In genomic region chr9:5719546-5719945, GRCh38 we compare ENCODE assay signal across 23 cellular contexts.
A peak's percentile ranks its signal among the peaks of the same experiment; 100 is the strongest.
DNase-seq lines count a peak whose midpoint lies in the region; ATAC-seq and TF ChIP-seq lines count a peak whose summit lies in the region.
"Had no signal": no experiment of that assay in that cellular context is flagged by ENCODE, and none has a peak within 500 bp of the region (broad histone marks: within the 10 kb centered on the region; RNA-seq: fewer than 3 reads in every experiment).

No MANE protein-coding gene starts in this region.

- no peaks in the 10 kb centered on the region for H3K27me3 Mint-ChIP-seq in osteocyte (ENCODE audit: unreplicated experiment)
- H3K27me3 Mint-ChIP-seq: activated CD4-positive, alpha-beta T cell treated with anti-CD3 and anti-CD28 coated beads, Interleukin-2, amount 10 ng/mL, durations not matched to agents 24 days and 14 days; IgD-negative memory B cell; type B pancreatic cell had no signal

- H3K27ac ChIP-seq in SK-N-MC (peak overlapping the region; percentile 98), fibroblast of lung (ENCODE audit: insufficient read depth, low read length) (no peak overlapping the region), sigmoid colon (no peak overlapping the region)
- H3K27ac ChIP-seq: esophagus squamous epithelium, heart right ventricle, lower lobe of right lung, ovary, RWPE1 had no signal

- peaks cover 51% of the 10 kb centered on the region for H3K36me3 Mint-ChIP-seq in osteocyte (ENCODE audit: unreplicated experiment)

- H3K4me3 ChIP-seq in SK-N-MC = peak overlapping the region; percentile 71
- no peak overlapping the region for H3K4me3 ChIP-seq in fibroblast of lung (replicated peaks in 1 of 4; ENCODE audit: control extremely low read depth in 1 of 4, insufficient read depth in 1 of 4, low read depth in 3 of 4, low read length in 4 of 4)
- no peak overlapping the region for H3K4me3 ChIP-seq in sigmoid colon
- H3K4me3 ChIP-seq: esophagus squamous epithelium, heart right ventricle, lower lobe of right lung, ovary had no signal

- peak overlapping the region; percentile 88 for H3K27ac Mint-ChIP-seq in osteocyte (ENCODE audit: unreplicated experiment)
- H3K27ac Mint-ChIP-seq: activated CD4-positive, alpha-beta T cell treated with anti-CD3 and anti-CD28 coated beads, Interleukin-2, amount 10 ng/mL, durations not matched to agents 24 days and 14 days; type B pancreatic cell had no signal

- no peaks in the 10 kb centered on the region for H4K20me1 ChIP-seq in fibroblast of lung (ENCODE audit: control insufficient read depth, extremely low read depth, insufficient read depth, low read length)

- H3K36me3 ChIP-seq in SK-N-MC (ENCODE audit: insufficient read depth, low read length) (peaks cover 47% of the 10 kb centered on the region), fibroblast of lung (ENCODE audit: control insufficient read depth, insufficient read depth, low read length) (no peaks in the 10 kb centered on the region), sigmoid colon (peaks cover 0 to 45% (median 3%) of the 10 kb centered on the region in 4 donors)
- H3K36me3 ChIP-seq: ovary had no signal

- H2AFZ ChIP-seq in fibroblast of lung (ENCODE audit: low read length) = no peak overlapping the region

- intact Hi-C loops in sigmoid colon (cut with DNase I) = loop anchor here (10.0 kb wide), 1 partner anchor 85 kb away; no protein-coding TSS in a partner anchor

- TF ChIP-seq POLR2A in sigmoid colon (IDR thresholded peaks at IDR 0.05) = no peak

- peak overlapping the region; percentile 30 for H3K4me2 ChIP-seq in fibroblast of lung (ENCODE audit: extremely low read depth, insufficient read depth, low read length)

- no peak for ATAC-seq in GM18873 (IDR thresholded peaks at IDR 0.05; ENCODE audit: low FRiP score, unreplicated experiment)
- ATAC-seq: heart right ventricle, lower lobe of right lung, sciatic nerve had no signal

- H3K27me3 ChIP-seq in fibroblast of lung (ENCODE audit: control insufficient read depth, insufficient read depth, low read length) (no peaks in the 10 kb centered on the region), sigmoid colon (no peaks in the 10 kb centered on the region)
- H3K27me3 ChIP-seq: esophagus squamous epithelium, heart right ventricle, ovary had no signal

- H3K9ac ChIP-seq in SK-N-MC (ENCODE audit: insufficient read length) (peak overlapping the region; percentile 53), fibroblast of lung (ENCODE audit: insufficient read depth, low read length) (no peak overlapping the region)

- H3K79me2 ChIP-seq in fibroblast of lung (ENCODE audit: control insufficient read depth, insufficient read depth, low read length) = no peaks in the 10 kb centered on the region

- TF ChIP-seq RAD21 in Ishikawa (IDR thresholded peaks at IDR 0.05; ENCODE audit: low read depth) = no peak

- TF ChIP-seq CTCF in fibroblast of lung (conservative IDR thresholded peaks at IDR 0.05 in 1 of 2, IDR thresholded peaks at IDR 0.05 in 1 of 2; ENCODE audit: low read depth in 1 of 2, low read length in 2 of 2) (no peak), osteocyte (IDR thresholded peaks at IDR 0.05) (no peak), sigmoid colon (IDR thresholded peaks at IDR 0.05) (no peak)

- DNase-seq in SK-N-MC (ENCODE audit: low read depth, low spot score) (no peak), fibroblast of lung (ENCODE audit: low read depth in 2 of 2) (peak; percentile 22 to 30), osteocyte (ENCODE audit: extremely low spot score, unreplicated experiment) (no peak), sigmoid colon (no peak), NCI-H748 (lab: John Stamatoyannopoulos, UW; ENCODE audit: unreplicated experiment) (no peak)
- DNase-seq: activated CD4-positive, alpha-beta T cell treated with anti-CD3 and anti-CD28 coated beads, Interleukin-2, amount 10 ng/mL, durations not matched to agents 24 days and 14 days; activated gamma-delta T cell treated with Interleukin-2 at 50 U/mL for 16 hours; Calu3; central memory CD4-positive, alpha-beta T cell; effector CD4-positive, alpha-beta T cell; esophagus squamous epithelium; GDM1; heart right ventricle; lower lobe of right lung; NCI-H2029; NCI-H446 treated with DMSO at 0.1 percent for 48 hours; ovary had no signal

- H3K4me1 ChIP-seq in fibroblast of lung (ENCODE audit: control insufficient read depth, extremely low read depth, insufficient read depth, low read length) (peaks cover 4% of the 10 kb centered on the region), sigmoid colon (peaks cover 0 to 11% (median 2%) of the 10 kb centered on the region in 4 donors)
- H3K4me1 ChIP-seq: esophagus squamous epithelium, lower lobe of right lung had no signal

- 0 out of 2 replicates have a peak, but pooled peaks cover 6% of the 10 kb centered on the region for H3K9me3 ChIP-seq in SK-N-MC (ENCODE audit: low read depth, low read length)
- no peaks in the 10 kb centered on the region for H3K9me3 ChIP-seq in fibroblast of lung (ENCODE audit: control insufficient read depth, insufficient read depth, low read depth, low read length)
- no peaks in the 10 kb centered on the region for H3K9me3 ChIP-seq in sigmoid colon
- H3K9me3 ChIP-seq: lower lobe of right lung, ovary had no signal

- no peak for TF ChIP-seq EP300 in Ishikawa (IDR thresholded peaks at IDR 0.05; ENCODE audit: borderline replicate concordance)
- TF ChIP-seq EP300 in sigmoid colon (IDR thresholded peaks at IDR 0.05) = no peak

- H3K4me3 Mint-ChIP-seq in osteocyte (ENCODE audit: unreplicated experiment) = peak overlapping the region; percentile 36
- H3K4me3 Mint-ChIP-seq: activated CD4-positive, alpha-beta T cell treated with anti-CD3 and anti-CD28 coated beads, Interleukin-2, amount 10 ng/mL, durations not matched to agents 24 days and 14 days; IgD-negative memory B cell; type B pancreatic cell had no signal

- peaks cover 3% of the 10 kb centered on the region for H3K9me3 Mint-ChIP-seq in osteocyte (ENCODE audit: unreplicated experiment)

- H3K4me1 Mint-ChIP-seq in osteocyte (ENCODE audit: unreplicated experiment) = peaks cover 60% of the 10 kb centered on the region

TF ChIP-seq in Ishikawa, 13 proteins besides CTCF, POLR2A, EP300 and RAD21:
- TF ChIP-seq NFIC (IDR thresholded peaks at IDR 0.05) (peak; percentile 37; the same call in 1 of the 2 replicates), TEAD4 (IDR thresholded peaks at IDR 0.05) (no peak), ZBTB7A (IDR thresholded peaks at IDR 0.05; ENCODE audit: low read depth) (no peak), CREB1 (IDR thresholded peaks at IDR 0.05; ENCODE audit: low read depth) (no peak), CEBPB (IDR thresholded peaks at IDR 0.05) (no peak)
- TF ChIP-seq, protein P1, sequence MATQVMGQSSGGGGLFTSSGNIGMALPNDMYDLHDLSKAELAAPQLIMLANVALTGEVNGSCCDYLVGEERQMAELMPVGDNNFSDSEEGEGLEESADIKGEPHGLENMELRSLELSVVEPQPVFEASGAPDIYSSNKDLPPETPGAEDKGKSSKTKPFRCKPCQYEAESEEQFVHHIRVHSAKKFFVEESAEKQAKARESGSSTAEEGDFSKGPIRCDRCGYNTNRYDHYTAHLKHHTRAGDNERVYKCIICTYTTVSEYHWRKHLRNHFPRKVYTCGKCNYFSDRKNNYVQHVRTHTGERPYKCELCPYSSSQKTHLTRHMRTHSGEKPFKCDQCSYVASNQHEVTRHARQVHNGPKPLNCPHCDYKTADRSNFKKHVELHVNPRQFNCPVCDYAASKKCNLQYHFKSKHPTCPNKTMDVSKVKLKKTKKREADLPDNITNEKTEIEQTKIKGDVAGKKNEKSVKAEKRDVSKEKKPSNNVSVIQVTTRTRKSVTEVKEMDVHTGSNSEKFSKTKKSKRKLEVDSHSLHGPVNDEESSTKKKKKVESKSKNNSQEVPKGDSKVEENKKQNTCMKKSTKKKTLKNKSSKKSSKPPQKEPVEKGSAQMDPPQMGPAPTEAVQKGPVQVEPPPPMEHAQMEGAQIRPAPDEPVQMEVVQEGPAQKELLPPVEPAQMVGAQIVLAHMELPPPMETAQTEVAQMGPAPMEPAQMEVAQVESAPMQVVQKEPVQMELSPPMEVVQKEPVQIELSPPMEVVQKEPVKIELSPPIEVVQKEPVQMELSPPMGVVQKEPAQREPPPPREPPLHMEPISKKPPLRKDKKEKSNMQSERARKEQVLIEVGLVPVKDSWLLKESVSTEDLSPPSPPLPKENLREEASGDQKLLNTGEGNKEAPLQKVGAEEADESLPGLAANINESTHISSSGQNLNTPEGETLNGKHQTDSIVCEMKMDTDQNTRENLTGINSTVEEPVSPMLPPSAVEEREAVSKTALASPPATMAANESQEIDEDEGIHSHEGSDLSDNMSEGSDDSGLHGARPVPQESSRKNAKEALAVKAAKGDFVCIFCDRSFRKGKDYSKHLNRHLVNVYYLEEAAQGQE (IDR thresholded peaks at IDR 0.05; ENCODE audit: low read depth) = no peak

Comparison
In these comparisons a context has a peak if more than half of its experiments do, and no peak if none do; other contexts are left out.
1. DNase-seq: peak in fibroblast of lung (2 of 2); none in SK-N-MC (single experiment), osteocyte (single experiment), sigmoid colon (single experiment) and NCI-H748 (single experiment).